In the genomic region with DNA sequence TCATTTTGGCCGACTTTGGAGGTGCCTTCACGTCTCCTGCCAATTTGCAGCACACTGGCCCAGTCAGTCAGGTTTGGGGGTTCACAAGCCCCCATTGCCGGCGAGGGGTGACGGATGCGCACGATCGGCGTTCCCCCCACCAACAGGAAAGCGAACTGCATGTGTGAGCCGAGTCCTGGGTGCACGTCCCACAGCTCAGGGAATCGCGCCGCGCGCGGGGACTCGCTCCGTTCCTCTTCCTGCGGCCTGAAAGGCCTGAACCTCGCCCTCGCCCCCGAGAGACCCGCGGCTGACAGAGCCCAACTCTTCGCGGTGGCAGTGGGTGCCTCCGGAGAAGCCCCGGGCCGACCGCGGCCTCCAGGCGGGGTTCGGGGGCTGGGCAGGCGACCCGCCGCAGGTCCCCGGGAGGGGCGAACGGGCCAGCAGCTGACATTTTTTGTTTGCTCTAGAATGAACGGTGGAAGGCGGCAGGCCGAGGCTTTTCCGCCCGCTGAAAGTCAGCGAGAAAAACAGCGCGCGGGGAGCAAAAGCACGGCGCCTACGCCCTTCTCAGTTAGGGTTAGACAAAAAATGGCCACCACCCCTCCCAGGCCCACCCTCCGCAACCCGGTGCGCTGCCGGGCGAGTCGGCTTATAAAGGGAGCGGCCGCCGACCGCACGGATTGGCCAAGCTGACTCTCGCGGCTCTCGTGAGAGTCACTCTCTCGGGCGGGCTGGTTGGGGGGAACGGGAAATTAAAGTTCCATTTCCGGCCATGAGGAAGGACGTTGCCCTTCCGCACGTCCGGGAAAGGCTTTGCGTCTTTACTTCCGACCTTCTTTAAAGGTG, we compare ENCODE assay signal across 8 cellular contexts. TPM values are rescaled to one million over a fixed set of nuclear protein-coding genes. Genes with fewer than 3 reads are reported as not detected.
DNase-seq lines count a peak whose midpoint lies in the region; ATAC-seq and TF ChIP-seq lines count a peak whose summit lies in the region.

A gene (minus strand): TSS at position 608 of the 828 bp plus-strand sequence.

- TF ChIP-seq POLR2A in GM19193 (IDR thresholded peaks at IDR 0.05; ENCODE audit: extremely low read depth, insufficient read depth, insufficient read length) = peak; percentile 94

- peak within 1 kb of the TSS; percentile 98 to 99 for H3K27ac ChIP-seq in left lung

- H3K4me1 ChIP-seq in BE2C (no peaks in the 10 kb centered on the region), left lung (peaks cover 0 to 15% of the 10 kb centered on the region in 2 donors)

- ATAC-seq in HG03432 (IDR thresholded peaks at IDR 0.05; ENCODE audit: unreplicated experiment) (peak; percentile 82), left lung (peak; percentile 92)

- H3K4me3 ChIP-seq in BE2C (ENCODE audit: low read depth, low read length) = peak within 1 kb of the TSS; percentile 79
- H3K4me3 ChIP-seq in left lung = peak within 1 kb of the TSS; percentile 60 to 85

- no peak for TF ChIP-seq CTCF in BE2C (IDR thresholded peaks at IDR 0.05; ENCODE audit: low read depth, low read length)
- TF ChIP-seq CTCF in left lung (IDR thresholded peaks at IDR 0.05) = peak in 1 of 2 donors; percentile 5

- peak; percentile 95 for DNase-seq in BE2C
- peak; percentile 75 to 89 for DNase-seq in NCI-H526 (lab: John Stamatoyannopoulos, UW)
- DNase-seq in activated CD4-positive, alpha-beta T cell treated with anti-CD3 and anti-CD28 coated beads, Interleukin-2, amount 50 U/mL, for 48 hours = peak; percentile 90 to 91
- peak; percentile 91 for DNase-seq in dermis blood vessel endothelial cell
- peak; percentile 94 for DNase-seq in left lung
- peak; percentile 84 to 85 for DNase-seq in stimulated activated CD4-positive, alpha-beta T cell treated with anti-CD3 and anti-CD28 coated beads, Interleukin-2, amount 100 ng/mL, for 48 hours

- no peaks in the 10 kb centered on the region for H3K27me3 ChIP-seq in BE2C
- no peaks in the 10 kb centered on the region for H3K27me3 ChIP-seq in left lung

- intact Hi-C loops in left lung (cut with DNase I) = no loop called here

- H3K36me3 ChIP-seq in BE2C = no peaks in the 10 kb centered on the region
- H3K36me3 ChIP-seq in left lung = no peaks in the 10 kb centered on the region

- H3K9me3 ChIP-seq in BE2C (no peaks in the 10 kb centered on the region), left lung (peaks cover 0 to 3% of the 10 kb centered on the region in 2 donors)

RNA-seq across cellular contexts. Expression of the gene that starts here (rescaled TPM):
- polyA plus RNA-seq in BE2C (2012; ENCODE audit: insufficient read depth, insufficient read length, low read depth) = 6.2 TPM
- total RNA-seq in dermis blood vessel endothelial cell (36.1 and 446 TPM in 2 replicates), left lung (1 to 10 TPM; 4.0 to 8.0 TPM)

Comparison
In these comparisons a context has a peak if more than half of its experiments do, and no peak if none do; other contexts are left out.
1. Peak in every context shown above with its lines: DNase-seq, ATAC-seq, H3K4me3 ChIP-seq and H3K27ac ChIP-seq.